In genomic region chr16:74275031-74275636, GRCh38 we compare ENCODE assay signal across 8 cellular contexts. TPM values are rescaled to one million over a fixed set of nuclear protein-coding genes. Genes with fewer than 3 reads are reported as not detected.
DNase-seq lines count a peak whose midpoint lies in the region; ATAC-seq lines count a peak whose summit lies in the region.

No MANE protein-coding gene starts in this region.

- H3K4me1 ChIP-seq in adipocyte (ENCODE audit: control insufficient read depth, insufficient read depth, low read length): no peaks in the 10 kb centered on the region
- H3K4me1 ChIP-seq in mesenchymal stem cell (ENCODE audit: control insufficient read depth, insufficient read depth, low read depth, low read length): no peaks in the 10 kb centered on the region

- H4K91ac ChIP-seq in mesenchymal stem cell (ENCODE audit: low read length): no peak overlapping the region

- H3K9ac ChIP-seq in adipocyte (ENCODE audit: low read length) (no peak overlapping the region), mesenchymal stem cell (ENCODE audit: low read length) (no peak overlapping the region)

- no peaks in the 10 kb centered on the region for H3K36me3 ChIP-seq in adipocyte (ENCODE audit: control insufficient read depth, insufficient read depth, low read length, severe bottlenecking)
- H3K36me3 ChIP-seq in mesenchymal stem cell (ENCODE audit: control insufficient read depth in 1 of 2, insufficient read depth in 2 of 2, low read depth in 1 of 2, low read length in 2 of 2): no peaks in the 10 kb centered on the region

- ATAC-seq in GM21526 (IDR thresholded peaks at IDR 0.05; ENCODE audit: low FRiP score, unreplicated experiment) (no peak), HG03520 (IDR thresholded peaks at IDR 0.05; ENCODE audit: unreplicated experiment) (no peak)

- no peak overlapping the region for H2BK12ac ChIP-seq in mesenchymal stem cell (ENCODE audit: low read length in 2 of 2)

- H3K23ac ChIP-seq in mesenchymal stem cell (ENCODE audit: low read length in 2 of 2): no peak overlapping the region

- H3K4me3 ChIP-seq in Jurkat, Clone E6-1 (ENCODE audit: low read length): no peak overlapping the region
- no peak overlapping the region for H3K4me3 ChIP-seq in adipocyte (ENCODE audit: low read length)
- H3K4me3 ChIP-seq in mesenchymal stem cell (ENCODE audit: insufficient read depth in 1 of 2, low read depth in 1 of 2, low read length in 2 of 2): no peak overlapping the region

- H3K18ac ChIP-seq in mesenchymal stem cell (ENCODE audit: low read depth in 1 of 2, low read length in 2 of 2): no peak overlapping the region

- H3K9me3 ChIP-seq in adipocyte (ENCODE audit: control insufficient read depth, low read length): no peaks in the 10 kb centered on the region
- H3K9me3 ChIP-seq in mesenchymal stem cell (ENCODE audit: control insufficient read depth, low read length): no peaks in the 10 kb centered on the region

- H3K14ac ChIP-seq in mesenchymal stem cell (ENCODE audit: low read length in 2 of 2): no peak overlapping the region

- H3K79me1 ChIP-seq in mesenchymal stem cell (replicated peaks; ENCODE audit: low read length, poor library complexity, severe bottlenecking): no peaks in the 10 kb centered on the region

- H3K27me3 ChIP-seq in adipocyte (replicated peaks; ENCODE audit: control insufficient read depth, insufficient read depth, low read length) (no peaks in the 10 kb centered on the region), mesenchymal stem cell (ENCODE audit: control insufficient read depth in 1 of 2, insufficient read depth in 1 of 2, low read length in 2 of 2) (peaks cover 9 to 19% of the 10 kb centered on the region in 2 experiments)

- WGBS in mesenchymal stem cell: no CpG with 5 or more reads among the region's 2 CpGs

- no peak overlapping the region for H2AK5ac ChIP-seq in mesenchymal stem cell (ENCODE audit: low read length, severe bottlenecking)

- DNase-seq in DMS153 treated with DMSO at 0.1 percent for 48 hours (lab: John Stamatoyannopoulos, UW; ENCODE audit: unreplicated experiment): peak; percentile 37
- DNase-seq in Jurkat, Clone E6-1 (ENCODE audit: low read depth, low spot score): peak; percentile 32
- DNase-seq in adipocyte (ENCODE audit: low read depth): peak; percentile 57
- DNase-seq in mesenchymal stem cell: peak; percentile 17
- no peak for DNase-seq in NCI-H2029 (lab: John Stamatoyannopoulos, UW)
- DNase-seq in effector CD8-positive, alpha-beta T cell (lab: John Stamatoyannopoulos, UW): no peak

- H3K27ac ChIP-seq in mesenchymal stem cell (ENCODE audit: low read length, poor library complexity, severe bottlenecking): no peak overlapping the region

- H2BK120ac ChIP-seq in mesenchymal stem cell (ENCODE audit: low read depth, low read length): no peak overlapping the region

- no peak overlapping the region for H3K4me2 ChIP-seq in mesenchymal stem cell (ENCODE audit: low read length, poor library complexity, severe bottlenecking)

- H2BK15ac ChIP-seq in mesenchymal stem cell (ENCODE audit: low read depth, poor library complexity, severe bottlenecking): no peak overlapping the region

- no peak overlapping the region for H2BK5ac ChIP-seq in mesenchymal stem cell (ENCODE audit: low read depth, low read length, poor library complexity, severe bottlenecking)

- H2AFZ ChIP-seq in mesenchymal stem cell (ENCODE audit: low read depth, low read length): no peak overlapping the region

- no peak overlapping the region for H3K4ac ChIP-seq in mesenchymal stem cell (ENCODE audit: low read depth in 1 of 2, low read length in 2 of 2)

- no peak overlapping the region for H4K8ac ChIP-seq in mesenchymal stem cell (ENCODE audit: low read length)

RNA-seq across cellular contexts. Expression of gene PSMD7, which starts 21.5 kb away (rescaled TPM):
- 158 TPM for polyA plus RNA-seq in Jurkat, Clone E6-1 (2012; ENCODE audit: insufficient read depth, insufficient read length)
- 117 TPM for polyA plus RNA-seq in mesenchymal stem cell (2013, experiment 1 of 2)
- 115 TPM for polyA plus RNA-seq in mesenchymal stem cell (2013, experiment 2 of 2)

Comparison
In these comparisons a context has a peak if more than half of its experiments do, and no peak if none do; other contexts are left out.
1. DNase-seq: peak in DMS153 treated with DMSO at 0.1 percent for 48 hours (single experiment), Jurkat, Clone E6-1 (single experiment), adipocyte (single experiment) and mesenchymal stem cell (single experiment); none in NCI-H2029 (single experiment) and effector CD8-positive, alpha-beta T cell (single experiment).